ENCODE assay signal across 2 cellular contexts in the genomic region with DNA sequence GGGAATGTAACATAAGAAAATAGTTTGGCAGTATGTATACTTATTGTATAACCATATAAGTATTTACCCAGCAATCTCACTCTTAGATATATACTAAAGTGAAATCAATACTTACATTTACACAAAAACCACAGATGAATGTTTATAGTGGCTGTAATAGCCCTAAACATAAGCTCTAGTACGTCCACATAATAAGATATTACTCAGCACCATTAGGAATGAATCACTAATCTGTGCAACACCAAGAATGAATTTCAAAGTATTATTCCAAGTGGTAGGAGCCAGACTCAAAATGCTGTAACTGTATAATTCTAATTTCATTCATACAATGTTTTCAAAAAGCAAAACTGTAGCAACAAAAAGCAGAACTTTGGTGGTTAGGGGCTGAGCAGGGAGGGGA.
TF ChIP-seq lines count a peak whose summit lies in the region.

No MANE protein-coding gene starts in this region.

TF ChIP-seq in SK-N-SH treated with all-trans-retinoic acid at 6 μM for 48 hours, 23 proteins besides CTCF, POLR2A, EP300 and RAD21 (continued from another document):
- TF ChIP-seq, protein P1, sequence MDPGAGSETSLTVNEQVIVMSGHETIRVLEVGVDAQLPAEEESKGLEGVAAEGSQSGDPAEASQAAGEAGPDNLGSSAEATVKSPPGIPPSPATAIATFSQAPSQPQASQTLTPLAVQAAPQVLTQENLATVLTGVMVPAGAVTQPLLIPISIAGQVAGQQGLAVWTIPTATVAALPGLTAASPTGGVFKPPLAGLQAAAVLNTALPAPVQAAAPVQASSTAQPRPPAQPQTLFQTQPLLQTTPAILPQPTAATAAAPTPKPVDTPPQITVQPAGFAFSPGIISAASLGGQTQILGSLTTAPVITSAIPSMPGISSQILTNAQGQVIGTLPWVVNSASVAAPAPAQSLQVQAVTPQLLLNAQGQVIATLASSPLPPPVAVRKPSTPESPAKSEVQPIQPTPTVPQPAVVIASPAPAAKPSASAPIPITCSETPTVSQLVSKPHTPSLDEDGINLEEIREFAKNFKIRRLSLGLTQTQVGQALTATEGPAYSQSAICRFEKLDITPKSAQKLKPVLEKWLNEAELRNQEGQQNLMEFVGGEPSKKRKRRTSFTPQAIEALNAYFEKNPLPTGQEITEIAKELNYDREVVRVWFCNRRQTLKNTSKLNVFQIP (CRISPR knock-in tag; IDR thresholded peaks at IDR 0.05; ENCODE audit: borderline replicate concordance, low read depth), result no peak
- TF ChIP-seq BACH2 (CRISPR knock-in tag; IDR thresholded peaks at IDR 0.05; ENCODE audit: borderline replicate concordance) (no peak), ESRRG (CRISPR knock-in tag; IDR thresholded peaks at IDR 0.05) (no peak), ZNF565 (CRISPR knock-in tag; conservative IDR thresholded peaks at IDR 0.05; ENCODE audit: low read depth) (no peak), ZNF8 (CRISPR knock-in tag; IDR thresholded peaks at IDR 0.05) (no peak)
TF ChIP-seq in SK-N-SH treated with all-trans-retinoic acid at 6 μM for 48 hours: peak in this region for 0.

TF ChIP-seq in SK-N-SH, 30 proteins besides CTCF, POLR2A, EP300 and RAD21 (continued from another document):
- TF ChIP-seq, protein P2, sequence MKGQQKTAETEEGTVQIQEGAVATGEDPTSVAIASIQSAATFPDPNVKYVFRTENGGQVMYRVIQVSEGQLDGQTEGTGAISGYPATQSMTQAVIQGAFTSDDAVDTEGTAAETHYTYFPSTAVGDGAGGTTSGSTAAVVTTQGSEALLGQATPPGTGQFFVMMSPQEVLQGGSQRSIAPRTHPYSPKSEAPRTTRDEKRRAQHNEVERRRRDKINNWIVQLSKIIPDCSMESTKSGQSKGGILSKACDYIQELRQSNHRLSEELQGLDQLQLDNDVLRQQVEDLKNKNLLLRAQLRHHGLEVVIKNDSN (IDR thresholded peaks at IDR 0.05; ENCODE audit: borderline replicate concordance, low read depth), result no peak
- TF ChIP-seq TCF12 (IDR thresholded peaks at IDR 0.05), result no peak
- no peak for TF ChIP-seq CHD2 (IDR thresholded peaks at IDR 0.05; ENCODE audit: low read length, partially characterized antibody)
